Comparison of ENCODE assay signal across 12 cellular contexts in genomic region chr5:39402140-39402539, GRCh38. TPM values are rescaled to one million over a fixed set of nuclear protein-coding genes. Genes with fewer than 3 reads are reported as not detected.
A peak's percentile ranks its signal among the peaks of the same experiment; 100 is the strongest.
DNase-seq lines count a peak whose midpoint lies in the region; ATAC-seq, FAIRE-seq and TF ChIP-seq lines count a peak whose summit lies in the region.
"Not testable (repeated sequence)": the region's sequence is repeated elsewhere in the genome, so short reads cannot be mapped to it uniquely, and the experiment has no call there.
"Had no signal": no experiment of that assay in that cellular context is flagged by ENCODE, and none has a peak within 500 bp of the region (broad histone marks: within the 10 kb centered on the region; RNA-seq: fewer than 3 reads in every experiment).

No MANE protein-coding gene starts in this region.

- H3K27me3 Mint-ChIP-seq in MCF 10A (ENCODE audit: insufficient read depth, unreplicated experiment); nephron (ENCODE audit: low read depth): not testable (repeated sequence)

- intact Hi-C loops in MCF 10A (cut with micrococcal nuclease); stomach (cut with DNase I; ENCODE audit: low total_unique reads); uterus (cut with DNase I; ENCODE audit: low total_unique reads): not testable (repeated sequence)

- CTCF ChIA-PET in A549 (lab: Yijun Ruan, JAX) (interaction anchor here (1.3 to 3.3 kb wide), 5 partner anchors 12 to 146 kb away, joined by 3 to 17 read pairs (median 4); partner anchors contain the start of gene DAB2), HEK293 (lab: Yijun Ruan, JAX) (interaction anchor here (0.6 to 4.4 kb wide), 3 partner anchors 26 to 173 kb away, joined by 3 to 18 read pairs (median 4); no protein-coding TSS in a partner anchor), MCF 10A (lab: Yijun Ruan, JAX) (interaction anchor here (0.6 to 1.8 kb wide), 4 partner anchors 11 to 260 kb away, joined by 3 to 6 read pairs (median 4); partner anchors contain the start of gene DAB2)

- BruUV-seq in MCF 10A (replicated peaks; lab: Mats Ljungman, UMichigan), result not testable (repeated sequence)

- not testable (repeated sequence) for H3K4me3 Mint-ChIP-seq in MCF 10A (ENCODE audit: unreplicated experiment); nephron

- H3K9me3 Mint-ChIP-seq in MCF 10A (ENCODE audit: unreplicated experiment); nephron: not testable (repeated sequence)

- not testable (repeated sequence) for H3K36me3 Mint-ChIP-seq in MCF 10A (ENCODE audit: insufficient read depth, unreplicated experiment)
- H3K36me3 Mint-ChIP-seq in nephron (ENCODE audit: low read depth), result peaks cover 15% of the 10 kb centered on the region

- peaks cover 36% of the 10 kb centered on the region for H3K4me1 ChIP-seq in A549
- H3K4me1 ChIP-seq in HEK293 (ENCODE audit: control insufficient read depth, insufficient read depth, low read length), result not testable (repeated sequence)
- H3K4me1 ChIP-seq in stomach, result peaks cover 0 to 38% (median 0%) of the 10 kb centered on the region in 4 donors
- peaks cover 5 to 15% of the 10 kb centered on the region in 2 donors for H3K4me1 ChIP-seq in uterus

- not testable (repeated sequence) for ATAC-seq in A549

- not testable (repeated sequence) for TF ChIP-seq EP300 in A549 (IDR thresholded peaks at IDR 0.05); stomach (IDR thresholded peaks at IDR 0.05)

- not testable (repeated sequence) for TF ChIP-seq POLR2A in A549 (IDR thresholded peaks at IDR 0.05; ENCODE audit: low read length); stomach (IDR thresholded peaks at IDR 0.05); uterus (IDR thresholded peaks at IDR 0.05)

- not testable (repeated sequence) for TF ChIP-seq CTCF in A549 (IDR thresholded peaks at IDR 0.05); HEK293 (tag by site-specific recombination; IDR thresholded peaks at IDR 0.05); MCF 10A (IDR thresholded peaks at IDR 0.05; ENCODE audit: unreplicated experiment); nephron (IDR thresholded peaks at IDR 0.05; ENCODE audit: unreplicated experiment in 3 of 3); stomach (IDR thresholded peaks at IDR 0.05); uterus (IDR thresholded peaks at IDR 0.05)

- not testable (repeated sequence) for H3K36me3 ChIP-seq in HEK293 (ENCODE audit: control insufficient read depth in 2 of 2, insufficient read depth in 1 of 2, low read length in 2 of 2); stomach; uterus

- H3K4me3 ChIP-seq in A549; HEK293 (ENCODE audit: low read depth, low read length); stomach; uterus: not testable (repeated sequence)

- H3K9me3 ChIP-seq in A549; HEK293 (ENCODE audit: control insufficient read depth, insufficient read depth, low read depth, low read length); stomach; uterus: not testable (repeated sequence)

- not testable (repeated sequence) for H3K4me2 ChIP-seq in A549

- H3K27me3 ChIP-seq in stomach, uterus: not testable (repeated sequence)

- H3K4me1 Mint-ChIP-seq in MCF 10A (ENCODE audit: insufficient read depth, unreplicated experiment) (peaks cover 14% of the 10 kb centered on the region), nephron (peaks cover 23% of the 10 kb centered on the region)

- POLR2A ChIA-PET in A549 (lab: Yijun Ruan, JAX); HEK293 (lab: Yijun Ruan, JAX): not testable (repeated sequence)
- POLR2A ChIA-PET in MCF 10A (lab: Yijun Ruan, JAX), result interaction anchor here (1.2 kb wide), 1 partner anchor 42 kb away, joined by 3 read pairs; no protein-coding TSS in a partner anchor

- not testable (repeated sequence) for TF ChIP-seq RAD21 in A549 (conservative IDR thresholded peaks at IDR 0.05 in 1 of 2, IDR thresholded peaks at IDR 0.05 in 1 of 2)

- H3K27ac ChIP-seq in A549 (peak overlapping the region; percentile 19 to 20; a peak in 2 of 6 replicates), stomach (peak overlapping the region in 3 of 5 donors; percentile 79 to 86 (median 80)), uterus (peak overlapping the region; percentile 33 to 94)
- H3K27ac ChIP-seq in HEK293 (ENCODE audit: extremely low read depth, low read depth, low read length), result not testable (repeated sequence)

- not testable (repeated sequence) for H3K27ac Mint-ChIP-seq in MCF 10A (ENCODE audit: low read depth, unreplicated experiment)
- peak overlapping the region; percentile 15 to 98 (median 89) for H3K27ac Mint-ChIP-seq in nephron

- not testable (repeated sequence) for DNase-seq in A549 (ENCODE audit: low read depth in 1 of 2, low spot score in 1 of 2); stomach; uterus
- DNase-seq in MCF 10A (ENCODE audit: unreplicated experiment) (peak; percentile 14), fibroblast of gingiva (ENCODE audit: low read depth) (peak; percentile 40), iris pigment epithelial cell (ENCODE audit: low read depth) (peak; percentile 50)

- FAIRE-seq in A549 (lab: Jason Lieb, UNC), result not testable (repeated sequence)

TF ChIP-seq in HEK293, 187 proteins besides CTCF, POLR2A, EP300 and RAD21:
- TF ChIP-seq EGR2 (tag by site-specific recombination; IDR thresholded peaks at IDR 0.05; ENCODE audit: low read depth), result peak; percentile 11; the same call in 1 of the 2 replicates

RNA-seq across cellular contexts. Expression of gene DAB2, which starts 22.6 kb away (rescaled TPM):
- polyA plus RNA-seq in A549 (2011; rRNA removed), result 14.4 and 17.1 TPM in 2 replicates
- polyA plus RNA-seq in A549 (2012; cell fraction: cytosol; rRNA removed), result 3.3 and 5.0 TPM in 2 replicates
- 4.6 and 6.4 TPM in 2 replicates for polyA plus RNA-seq in A549 (2012; cell fraction: nucleus; rRNA removed)
- 10.5 to 13.6 TPM (median 12.6 TPM) in 3 replicates for polyA plus RNA-seq in A549 (2017; fragmentation: RNase III; extraction: RNeasy Plus Mini Kit Qiagen cat#74134 plus additional on column Dnase treatment)
- 15.8 and 16.5 TPM in 2 replicates for polyA minus RNA-seq in A549 (2011; rRNA and poly(A)+ RNA removed)
- total RNA-seq in MCF 10A (2022), result 0.68 and 2.1 TPM in 2 replicates
- 10 to 100 TPM in 4 of 5 donors, 1 to 10 TPM in 1; 4.9 to 74.4 (median 43.0) TPM for total RNA-seq in stomach
- 10 to 100 TPM in 2 of 3 donors, 1 to 10 TPM in 1; 3.1 to 37.0 (median 19.9) TPM for polyA plus RNA-seq in stomach
- 10 to 100 TPM; 23.1 to 80.1 (median 56.7) TPM for total RNA-seq in uterus
- polyA plus RNA-seq: CD4-positive, CD25-positive, alpha-beta regulatory T cell had no signal

RNA-seq across cellular contexts. Expression of gene C9, which starts 37.8 kb away (rescaled TPM):
- 0.03 TPM in 1 of 2 replicates, not detected in the other for polyA plus RNA-seq in A549 (2011; rRNA removed)
- not detected in 2 replicates for polyA plus RNA-seq in A549 (2012; cell fraction: cytosol; rRNA removed)
- not detected in 2 replicates for polyA plus RNA-seq in A549 (2012; cell fraction: nucleus; rRNA removed)
- not detected in 3 replicates for polyA plus RNA-seq in A549 (2017; fragmentation: RNase III; extraction: RNeasy Plus Mini Kit Qiagen cat#74134 plus additional on column Dnase treatment)
- polyA minus RNA-seq in A549 (2011; rRNA and poly(A)+ RNA removed), result not detected in 2 replicates
- not detected in 2 replicates for total RNA-seq in MCF 10A (2022)
- total RNA-seq in stomach, result not detected
- polyA plus RNA-seq in stomach, result not detected
- total RNA-seq in uterus, result not detected
- total RNA-seq: CD4-positive, CD25-positive, alpha-beta regulatory T cell; H4; HT-29; Right ventricle myocardium superior had no signal
- polyA plus RNA-seq: CD4-positive, CD25-positive, alpha-beta regulatory T cell had no signal
